ENCODE assay signal across 14 cellular contexts in genomic region chr9:121399126-121399882, GRCh38. TPM values are rescaled to one million over a fixed set of nuclear protein-coding genes. Genes with fewer than 3 reads are reported as not detected.
DNase-seq lines count a peak whose midpoint lies in the region; ATAC-seq, FAIRE-seq and TF ChIP-seq lines count a peak whose summit lies in the region.
"Had no signal": no experiment of that assay in that cellular context is flagged by ENCODE, and none has a peak within 500 bp of the region (broad histone marks: within the 10 kb centered on the region; RNA-seq: fewer than 3 reads in every experiment).

No MANE protein-coding gene starts in this region.

- no peaks in the 10 kb centered on the region for H3K27me3 Mint-ChIP-seq in GM23338 (ENCODE audit: insufficient read depth, low read depth, poor library complexity)
- peaks cover 3% of the 10 kb centered on the region for H3K27me3 Mint-ChIP-seq in CD8-positive, alpha-beta T cell (ENCODE audit: low read depth)

- no peaks in the 10 kb centered on the region for H4K20me1 ChIP-seq in GM23338 (replicated peaks; ENCODE audit: insufficient read depth)

- H3K36me3 ChIP-seq in GM23338 (ENCODE audit: insufficient read depth), result no peaks in the 10 kb centered on the region
- H3K36me3 ChIP-seq in WERI-Rb-1, result no peaks in the 10 kb centered on the region
- no peaks in the 10 kb centered on the region for H3K36me3 ChIP-seq in skeletal muscle satellite cell (ENCODE audit: insufficient read depth, low read length)
- H3K36me3 ChIP-seq in CD8-positive, alpha-beta T cell (ENCODE audit: insufficient read depth, low read length), result no peaks in the 10 kb centered on the region
- H3K36me3 ChIP-seq: gastroesophageal sphincter, Peyer's patch had no signal

- H3K4me2 ChIP-seq in GM23338, result no peak overlapping the region
- peak overlapping the region; percentile 46 for H3K4me2 ChIP-seq in skeletal muscle satellite cell (ENCODE audit: low read length)
- H3K4me2 ChIP-seq: KMS-11 had no signal

- H3K36me3 Mint-ChIP-seq in GM23338 (ENCODE audit: low read depth), result peaks cover 3% of the 10 kb centered on the region; the same call in 1 of the 3 replicates
- H3K36me3 Mint-ChIP-seq in CD8-positive, alpha-beta T cell, result no peaks in the 10 kb centered on the region

- CTCF ChIA-PET in CD8-positive, alpha-beta T cell (lab: Charles Lee), result interaction anchor here (0.6 to 16.4 kb wide), 25 partner anchors 8 to 228 kb away, joined by 3 to 382 read pairs (median 5); no protein-coding TSS in a partner anchor

- peak overlapping the region; percentile 4; the same call in 1 of the 2 replicates for H2AFZ ChIP-seq in GM23338

- H3K79me2 ChIP-seq in GM23338 (replicated peaks; ENCODE audit: insufficient read depth), result no peaks in the 10 kb centered on the region

- TF ChIP-seq POLR2A in GM12892 (IDR thresholded peaks at IDR 0.05; ENCODE audit: low read depth, low read length), result no peak

- peaks cover 17% of the 10 kb centered on the region; the same call in 2 of the 3 replicates for H3K9me3 Mint-ChIP-seq in GM23338
- H3K9me3 Mint-ChIP-seq in CD8-positive, alpha-beta T cell, result no peaks in the 10 kb centered on the region

- no peak for TF ChIP-seq CTCF in GM23338 (conservative IDR thresholded peaks at IDR 0.05; ENCODE audit: low read depth in 2 of 2)
- TF ChIP-seq CTCF in WERI-Rb-1 (IDR thresholded peaks at IDR 0.05; ENCODE audit: low read depth, low read length), result no peak
- TF ChIP-seq CTCF in CD8-positive, alpha-beta T cell (IDR thresholded peaks at IDR 0.05), result no peak

- no peaks in the 10 kb centered on the region for H3F3A ChIP-seq in GM23338 (replicated peaks; ENCODE audit: low read depth)

- H3K4me3 ChIP-seq in GM23338 (no peak overlapping the region), WERI-Rb-1 (ENCODE audit: low read depth, low read length) (no peak overlapping the region), skeletal muscle satellite cell (ENCODE audit: low read length) (no peak overlapping the region)
- H3K4me3 ChIP-seq in CD8-positive, alpha-beta T cell (ENCODE audit: low read depth, low read length), result no peak overlapping the region
- H3K4me3 ChIP-seq: gastroesophageal sphincter, Peyer's patch had no signal

- peaks cover 8% of the 10 kb centered on the region for H3K4me1 Mint-ChIP-seq in GM23338
- H3K4me1 Mint-ChIP-seq in CD8-positive, alpha-beta T cell (ENCODE audit: low read depth), result no peaks in the 10 kb centered on the region

- H3K9me2 ChIP-seq in GM23338 (ENCODE audit: insufficient read depth), result no peaks in the 10 kb centered on the region

- H3K27me3 ChIP-seq in GM23338 (ENCODE audit: insufficient read depth), result no peaks in the 10 kb centered on the region
- no peaks in the 10 kb centered on the region for H3K27me3 ChIP-seq in WERI-Rb-1 (ENCODE audit: insufficient read depth, low read depth, severe bottlenecking)
- H3K27me3 ChIP-seq in skeletal muscle satellite cell (ENCODE audit: control insufficient read depth, insufficient read depth, low read length), result no peaks in the 10 kb centered on the region
- H3K27me3 ChIP-seq in CD8-positive, alpha-beta T cell (ENCODE audit: insufficient read depth, low read length), result no peaks in the 10 kb centered on the region
- H3K27me3 ChIP-seq: gastroesophageal sphincter, Peyer's patch had no signal

- no peak for DNase-seq in GM23338 (ENCODE audit: low spot score)
- DNase-seq in WERI-Rb-1, result peak; percentile 80
- peak; percentile 15 for DNase-seq in fibroblast of peridontal ligament (ENCODE audit: extremely low read depth)
- DNase-seq in GM12892 (ENCODE audit: insufficient read length), result no peak
- DNase-seq in CD8-positive, alpha-beta T cell, result no peak
- DNase-seq in Kasumi-1 (lab: John Stamatoyannopoulos, UW), result no peak
- no peak for DNase-seq in AG08396 (ENCODE audit: low spot score)
- DNase-seq: activated effector memory CD4-positive, alpha-beta T cell treated with anti-CD3 and anti-CD28 coated beads, Interleukin-2, amount 50 U/mL, for 16 hours; left ventricle myocardium superior; Peyer's patch; stimulated activated CD4-positive, alpha-beta T cell treated with anti-CD3 and anti-CD28 coated beads, Interleukin-4, amount 100 ng/mL, for 24 hours had no signal

- no peak for FAIRE-seq in GM12892 (lab: Jason Lieb, UNC)

- peak overlapping the region; percentile 18 for H3K27ac Mint-ChIP-seq in GM23338
- no peak overlapping the region for H3K27ac Mint-ChIP-seq in CD8-positive, alpha-beta T cell

- peak overlapping the region; percentile 65 for H3K9ac ChIP-seq in skeletal muscle satellite cell (ENCODE audit: low read depth, low read length)
- H3K9ac ChIP-seq: KMS-11 had no signal

- H3K4me1 ChIP-seq in GM23338 (ENCODE audit: insufficient read depth) (no peaks in the 10 kb centered on the region), skeletal muscle satellite cell (ENCODE audit: control insufficient read depth, insufficient read depth, low read length) (peaks cover 27% of the 10 kb centered on the region)
- no peaks in the 10 kb centered on the region for H3K4me1 ChIP-seq in CD8-positive, alpha-beta T cell (ENCODE audit: insufficient read depth, low read length)
- H3K4me1 ChIP-seq: gastroesophageal sphincter, Peyer's patch had no signal

- H3K9me3 ChIP-seq in WERI-Rb-1 (ENCODE audit: severe bottlenecking) (peaks cover 3% of the 10 kb centered on the region), skeletal muscle satellite cell (replicated peaks; ENCODE audit: low read length) (peaks cover 6% of the 10 kb centered on the region)
- no peaks in the 10 kb centered on the region for H3K9me3 ChIP-seq in CD8-positive, alpha-beta T cell (ENCODE audit: low read length)
- H3K9me3 ChIP-seq: Peyer's patch had no signal

- no peak overlapping the region for H3K27ac ChIP-seq in GM23338 (ENCODE audit: low read depth)
- H3K27ac ChIP-seq in WERI-Rb-1, result peak overlapping the region; percentile 52
- no peak overlapping the region for H3K27ac ChIP-seq in CD8-positive, alpha-beta T cell (ENCODE audit: low read depth, low read length)
- H3K27ac ChIP-seq: gastroesophageal sphincter, KMS-11, Peyer's patch had no signal

- POLR2A ChIA-PET in CD8-positive, alpha-beta T cell (lab: Charles Lee), result interaction anchor here (3.1 kb wide), 1 partner anchor 79 kb away, joined by 10 read pairs; no protein-coding TSS in a partner anchor

- ATAC-seq in GM23338, result peak; percentile 42; the same call in 2 of the 3 replicates
- no peak for ATAC-seq in CD8-positive, alpha-beta T cell

- intact Hi-C loops in CD8-positive, alpha-beta T cell (cut with DNase I, micrococcal nuclease), result loop anchor here in 1 of 2 experiments (2.0 kb wide), 1 partner anchor 23 kb away; no protein-coding TSS in a partner anchor

- no peak overlapping the region for H3K4me3 Mint-ChIP-seq in GM23338
- no peak overlapping the region for H3K4me3 Mint-ChIP-seq in CD8-positive, alpha-beta T cell

TF ChIP-seq in GM23338, 12 proteins besides CTCF, POLR2A, EP300 and RAD21:
- TF ChIP-seq STAT1 (IDR thresholded peaks at IDR 0.05; ENCODE audit: unreplicated experiment) (no peak), JUNB (IDR thresholded peaks at IDR 0.05; ENCODE audit: unreplicated experiment) (no peak), ZNF331 (CRISPR knock-in tag; IDR thresholded peaks at IDR 0.05; ENCODE audit: low read depth) (no peak), POLR2AphosphoS5 (IDR thresholded peaks at IDR 0.05; ENCODE audit: low read depth) (no peak), ETS1 (IDR thresholded peaks at IDR 0.05) (no peak), EZH2 (IDR thresholded peaks at IDR 0.05; ENCODE audit: low read depth, unreplicated experiment) (no peak), CREB1 (CRISPR knock-in tag; IDR thresholded peaks at IDR 0.05; ENCODE audit: low read depth) (no peak), ZNF114 (CRISPR knock-in tag; IDR thresholded peaks at IDR 0.05) (no peak), EZH2phosphoT487 (IDR thresholded peaks at IDR 0.05; ENCODE audit: unreplicated experiment) (no peak)
TF ChIP-seq in GM23338: peak in this region for 0.

RNA-seq across cellular contexts. Expression of gene STOM, which starts 29.3 kb away (rescaled TPM):
- total RNA-seq in GM23338 (2014; rRNA removed; shearing (Covaris generic)), result 51.1 and 61.0 TPM in 2 replicates
- 29.4 and 30.4 TPM in 2 replicates for polyA plus RNA-seq in GM23338 (2016; fragmentation: Nextera tagmentation; extraction: Ambion mirVana)
- total RNA-seq in skeletal muscle satellite cell (2012; rRNA removed), result 90.2 and 133 TPM in 2 replicates
- 18.4 TPM for polyA plus RNA-seq in GM12892 (2012; ENCODE audit: missing spikeins)
- 10 to 100 TPM; 47.4 to 48.2 TPM for total RNA-seq in CD8-positive, alpha-beta T cell

Comparison
In these comparisons a context has a peak if more than half of its experiments do, and no peak if none do; other contexts are left out.
1. DNase-seq: peak in WERI-Rb-1 (single experiment) and fibroblast of peridontal ligament (single experiment); none in GM23338 (single experiment), GM12892 (single experiment), CD8-positive, alpha-beta T cell (0 of 7), Kasumi-1 (0 of 2) and AG08396 (single experiment).